Comparison of ENCODE assay signal across 1 cellular context in genomic region chr17:74295625-74296547, GRCh38.
TF ChIP-seq lines count a peak whose summit lies in the region.

No MANE protein-coding gene starts in this region.

TF ChIP-seq in K562, 482 proteins besides CTCF, POLR2A, EP300 and RAD21 (continued from another document and continues in another):
- peak; percentile 55; the same call in 1 of the 2 replicates for TF ChIP-seq MGA (IDR thresholded peaks at IDR 0.05)
- TF ChIP-seq HDAC8 (tag; IDR thresholded peaks at IDR 0.05): no peak
- TF ChIP-seq TAF1 (IDR thresholded peaks at IDR 0.05; ENCODE audit: control insufficient read depth, extremely low read depth, insufficient read depth, low read length, severe bottlenecking): peak; percentile 27
- TF ChIP-seq ZNF282 (CRISPR knock-in tag; IDR thresholded peaks at IDR 0.05): no peak
- TF ChIP-seq RCOR1 (IDR thresholded peaks at IDR 0.05; ENCODE audit: borderline replicate concordance in 1 of 2, low read depth in 2 of 2, low read length in 2 of 2): peak; percentile 15 to 60; a peak in 1 of 4 replicates
- 0 out of 3 replicates have a peak, but pooled peaks of 1 of the 2 experiments have one; percentile 43 for TF ChIP-seq CBX3 (IDR thresholded peaks at IDR 0.05; ENCODE audit: borderline replicate concordance in 1 of 2, low read length in 2 of 2)
- TF ChIP-seq CHD1 (IDR thresholded peaks at IDR 0.05; ENCODE audit: low read length): no peak
- no peak for TF ChIP-seq ID3 (CRISPR knock-in tag; IDR thresholded peaks at IDR 0.05)
- TF ChIP-seq ID3 (tag; IDR thresholded peaks at IDR 0.05): peak; percentile 73; the same call in 1 of the 2 replicates
- TF ChIP-seq BHLHE40 (IDR thresholded peaks at IDR 0.05; ENCODE audit: low read length): peak; percentile 73; the same call in 1 of the 2 replicates
- no peak for TF ChIP-seq SMC3 (conservative IDR thresholded peaks at IDR 0.05; ENCODE audit: insufficient read depth, low read depth, low read length)
- 0 out of 2 replicates have a peak, but pooled peaks have one; percentile 12 for TF ChIP-seq CREB1 (IDR thresholded peaks at IDR 0.05)
- TF ChIP-seq CREB1 (CRISPR knock-in tag; IDR thresholded peaks at IDR 0.05): no peak
- TF ChIP-seq KDM2B (CRISPR knock-in tag; IDR thresholded peaks at IDR 0.05): no peak
- no peak; the same call in 1 of the 2 replicates for TF ChIP-seq MTA3 (IDR thresholded peaks at IDR 0.05; ENCODE audit: borderline replicate concordance)
- no peak for TF ChIP-seq ZNF830 (CRISPR knock-in tag; IDR thresholded peaks at IDR 0.05)
- peak; percentile 68 for TF ChIP-seq CREM (IDR thresholded peaks at IDR 0.05; ENCODE audit: low read depth)
- peak in 1 of 2 experiments; percentile 41; a peak in 1 of 4 replicates for TF ChIP-seq ZNF639 (CRISPR knock-in tag; conservative IDR thresholded peaks at IDR 0.05 in 1 of 2, IDR thresholded peaks at IDR 0.05 in 1 of 2)
- TF ChIP-seq PCBP1 (IDR thresholded peaks at IDR 0.05; ENCODE audit: low read depth, low read length, poor library complexity, severe bottlenecking): no peak
- TF ChIP-seq TAF7 (tag; IDR thresholded peaks at IDR 0.05): no peak
- no peak for TF ChIP-seq NUFIP1 (IDR thresholded peaks at IDR 0.05; ENCODE audit: partially characterized antibody)
- no peak for TF ChIP-seq SNRNP70 (optimal IDR thresholded peaks at IDR 0.05; ENCODE audit: low read depth, low read length)
- no peak; the same call in 1 of the 2 replicates for TF ChIP-seq MYC (IDR thresholded peaks at IDR 0.05; ENCODE audit: low read depth, low read length)
- no peak for TF ChIP-seq MYC (CRISPR knock-in tag; IDR thresholded peaks at IDR 0.05; ENCODE audit: borderline replicate concordance, low read depth)
- no peak for TF ChIP-seq CCNT2 (IDR thresholded peaks at IDR 0.05; ENCODE audit: borderline replicate concordance, extremely low read depth, insufficient read length, low read depth, low read length)
- peak; percentile 47 for TF ChIP-seq L3MBTL2 (IDR thresholded peaks at IDR 0.05)
- TF ChIP-seq ERF (CRISPR knock-in tag; IDR thresholded peaks at IDR 0.05): 0 out of 2 replicates have a peak, but pooled peaks have one; percentile 63
- TF ChIP-seq ATF1 (CRISPR knock-in tag; IDR thresholded peaks at IDR 0.05): no peak
- TF ChIP-seq ATF1 (tag; IDR thresholded peaks at IDR 0.05): peak; percentile 60
- no peak for TF ChIP-seq KLF13 (tag; IDR thresholded peaks at IDR 0.05; ENCODE audit: borderline replicate concordance, low read depth)
- no peak for TF ChIP-seq COPS2 (conservative IDR thresholded peaks at IDR 0.05)
- peak; percentile 4; the same call in 1 of the 2 replicates for TF ChIP-seq ETV1 (tag; conservative IDR thresholded peaks at IDR 0.05; ENCODE audit: low read depth)
- no peak for TF ChIP-seq MBD1 (CRISPR knock-in tag; IDR thresholded peaks at IDR 0.05)
- peak; percentile 39; the same call in 1 of the 2 replicates for TF ChIP-seq NFRKB (IDR thresholded peaks at IDR 0.05; ENCODE audit: low read depth)
- TF ChIP-seq RBBP5 (IDR thresholded peaks at IDR 0.05; ENCODE audit: borderline replicate concordance, insufficient read depth, low read length, poor library complexity, severe bottlenecking): peak; percentile 86
- TF ChIP-seq ZNF146 (CRISPR knock-in tag; IDR thresholded peaks at IDR 0.05; ENCODE audit: unreplicated experiment): no peak
- no peak for TF ChIP-seq RFX1 (IDR thresholded peaks at IDR 0.05)
- TF ChIP-seq NFIX (CRISPR knock-in tag; IDR thresholded peaks at IDR 0.05; ENCODE audit: low read depth): no peak
- no peak for TF ChIP-seq SAFB (IDR thresholded peaks at IDR 0.05; ENCODE audit: borderline replicate concordance, low read depth, low read length)
- TF ChIP-seq C11orf30 (IDR thresholded peaks at IDR 0.05; ENCODE audit: low read depth): peak; percentile 76
- no peak for TF ChIP-seq MCM2 (IDR thresholded peaks at IDR 0.05; ENCODE audit: low read depth)
- TF ChIP-seq UBTF (IDR thresholded peaks at IDR 0.05; ENCODE audit: borderline replicate concordance in 1 of 2, low read depth in 2 of 2, low read length in 2 of 2): 0 out of 4 replicates have a peak, but pooled peaks of 1 of the 2 experiments have one; percentile 45
- TF ChIP-seq NR3C1 (CRISPR knock-in tag; IDR thresholded peaks at IDR 0.05): no peak
- no peak for TF ChIP-seq SIN3B (IDR thresholded peaks at IDR 0.05; ENCODE audit: low read depth)
- no peak for TF ChIP-seq XRCC5 (IDR thresholded peaks at IDR 0.05; ENCODE audit: low read depth, low read length)
